Comparison of ENCODE assay signal across 26 cellular contexts in genomic region chr7:34026481-34027225, GRCh38.
"Had no signal": no experiment of that assay in that cellular context is flagged by ENCODE, and none has a peak within 500 bp of the region (broad histone marks: within the 10 kb centered on the region; RNA-seq: fewer than 3 reads in every experiment).

No MANE protein-coding gene starts in this region.

- H3K4me3 Mint-ChIP-seq: memory B cell; natural killer cell; stimulated activated naive CD8-positive, alpha-beta T cell treated with anti-CD3 and anti-CD28 coated beads, Interleukin-15, amount 100 ng/mL, for 72 hours had no signal

- H3K36me3 Mint-ChIP-seq: memory B cell, natural killer cell had no signal

- H3K4me1 Mint-ChIP-seq: memory B cell; natural killer cell; stimulated activated naive CD8-positive, alpha-beta T cell treated with anti-CD3 and anti-CD28 coated beads, Interleukin-15, amount 100 ng/mL, for 72 hours had no signal

- DNase-seq: dermis blood vessel endothelial cell; effector memory CD4-positive, alpha-beta T cell; erythroblast; esophagus squamous epithelium; foreskin keratinocyte; heart left ventricle; kidney; natural killer cell; occipital lobe; ovary; posterior cingulate gyrus; retina; right lobe of liver; small intestine; stimulated activated CD4-positive, alpha-beta T cell treated with anti-CD3 and anti-CD28 coated beads, Interleukin-12 subunit alpha, Interleukin-12 subunit beta, amount 100 ng/mL, for 4 hours; stimulated activated CD4-positive, alpha-beta T cell treated with anti-CD3 and anti-CD28 coated beads, Interleukin-1b, Interleukin-23, amount 100 ng/mL, for 48 hours; stimulated activated CD4-positive, alpha-beta T cell treated with anti-CD3 and anti-CD28 coated beads, Interleukin-4, amount 100 ng/mL, for 1 hour; stimulated activated CD8-positive, alpha-beta memory T cell treated with anti-CD3 and anti-CD28 coated beads, Interleukin-4, amount 100 ng/mL, for 48 hours; stimulated activated naive CD4-positive, alpha-beta T cell; stimulated activated naive CD8-positive, alpha-beta T cell treated with anti-CD3 and anti-CD28 coated beads, Interleukin-15, amount 100 ng/mL, for 72 hours; transverse colon; upper lobe of right lung; uterus had no signal

- H3K27ac Mint-ChIP-seq: memory B cell; natural killer cell; stimulated activated naive CD8-positive, alpha-beta T cell treated with anti-CD3 and anti-CD28 coated beads, Interleukin-15, amount 100 ng/mL, for 72 hours had no signal

- ATAC-seq: foreskin keratinocyte; gastroesophageal sphincter; left lobe of liver; natural killer cell; right lobe of liver; stimulated activated naive CD8-positive, alpha-beta T cell treated with anti-CD3 and anti-CD28 coated beads, Interleukin-15, amount 100 ng/mL, for 72 hours had no signal

- H3K9me3 Mint-ChIP-seq: memory B cell had no signal
